ENCODE assay signal across 42 cellular contexts in genomic region chr14:90050271-90050670, GRCh38. TPM values are rescaled to one million over a fixed set of nuclear protein-coding genes. Genes with fewer than 3 reads are reported as not detected.
"Had no signal": no experiment of that assay in that cellular context is flagged by ENCODE, and none has a peak within 500 bp of the region (broad histone marks: within the 10 kb centered on the region; RNA-seq: fewer than 3 reads in every experiment).

No MANE protein-coding gene starts in this region.

- H3K4me1 Mint-ChIP-seq: activated B cell treated with CpG ODN at 0.5 μM for 24 hours; activated CD4-positive, alpha-beta memory T cell treated with anti-CD3 and anti-CD28 coated beads, Interleukin-2, amount 10 ng/mL, durations not matched to agents 7 days and 5 days; activated CD4-positive, alpha-beta T cell treated with anti-CD3 and anti-CD28 coated beads, Interleukin-2, amount 10 ng/mL, durations not matched to agents 7 days and 5 days; activated CD8-positive, alpha-beta memory T cell treated with anti-CD3 and anti-CD28 coated beads, Interleukin-2, amount 10 ng/mL, durations not matched to agents 7 days and 5 days; activated naive CD8-positive, alpha-beta T cell treated with anti-CD3 and anti-CD28 coated beads for 36 hours; activated T-helper 17 cell treated with anti-CD3 and anti-CD28 coated beads, Interleukin-2, amount 50 U/mL, for 72 hours; central memory CD8-positive, alpha-beta T cell had no signal

- H3K27me3 ChIP-seq: body of pancreas, brain microvascular endothelial cell had no signal

- ATAC-seq: activated CD4-positive, alpha-beta T cell treated with anti-CD3 and anti-CD28 coated beads for 36 hours; activated CD8-positive, alpha-beta memory T cell treated with anti-CD3 and anti-CD28 coated beads, Interleukin-2, amount 10 ng/mL, durations not matched to agents 7 days and 5 days; activated CD8-positive, alpha-beta T cell treated with anti-CD3 and anti-CD28 coated beads, Interleukin-2, amount 10 ng/mL, durations not matched to agents 7 days and 5 days; activated naive CD4-positive, alpha-beta T cell treated with anti-CD3 and anti-CD28 coated beads, Interleukin-2, amount 50 U/mL, for 72 hours; activated T-cell treated with anti-CD3 and anti-CD28 coated beads, Interleukin-2, amount 50 U/mL, for 4 hours; activated T-cell treated with anti-CD3 and anti-CD28 coated beads, Interleukin-2, amount 50 U/mL, for 72 hours; activated T-helper 17 cell treated with anti-CD3 and anti-CD28 coated beads, Interleukin-2, amount 50 U/mL, for 72 hours; body of pancreas had no signal

- FAIRE-seq: astrocyte, TTC549 had no signal

- H3K9me3 ChIP-seq: adrenal gland, body of pancreas, breast epithelium had no signal

- H3K4me3 ChIP-seq: adrenal gland, body of pancreas, breast epithelium, cardiac muscle cell had no signal

- H3K27ac Mint-ChIP-seq: activated B cell treated with CpG ODN at 0.5 μM for 24 hours; activated CD4-positive, alpha-beta memory T cell treated with anti-CD3 and anti-CD28 coated beads, Interleukin-2, amount 10 ng/mL, durations not matched to agents 7 days and 5 days; activated CD4-positive, alpha-beta T cell treated with anti-CD3 and anti-CD28 coated beads for 36 hours; activated CD4-positive, alpha-beta T cell treated with anti-CD3 and anti-CD28 coated beads, Interleukin-2, amount 10 ng/mL, durations not matched to agents 7 days and 5 days; activated CD8-positive, alpha-beta memory T cell treated with anti-CD3 and anti-CD28 coated beads, Interleukin-2, amount 10 ng/mL, durations not matched to agents 7 days and 5 days; activated CD8-positive, alpha-beta T cell treated with anti-CD3 and anti-CD28 coated beads, Interleukin-2, amount 10 ng/mL, durations not matched to agents 7 days and 5 days; activated naive CD4-positive, alpha-beta T cell treated with anti-CD3 and anti-CD28 coated beads for 36 hours; activated naive CD4-positive, alpha-beta T cell treated with anti-CD3 and anti-CD28 coated beads, Interleukin-2, amount 50 U/mL, for 72 hours; activated naive CD8-positive, alpha-beta T cell treated with anti-CD3 and anti-CD28 coated beads for 36 hours; activated T-cell treated with anti-CD3 and anti-CD28 coated beads, Interleukin-2, amount 50 U/mL, for 72 hours; activated T-helper 1 cell treated with anti-CD3 and anti-CD28 coated beads, Interleukin-12 subunit alpha, Interleukin-12 subunit beta, Interleukin-2, Interleukin-4 antibody, amounts not matched to agents 30 ng/mL and 10 ng/mL and 1 ng/mL, durations not matched to agents 14 hours and 24 hours and 36 hours; activated T-helper 17 cell treated with anti-CD3 and anti-CD28 coated beads, Interleukin-2, amount 50 U/mL, for 72 hours; T-helper 1 cell treated with Interleukin-12 subunit alpha and Interleukin-12 subunit beta and Interleukin-4 antibody, amounts not matched to agents 30 μg/mL and 1 μg/mL, for 36 hours; T-helper 2 cell treated with Interferon-gamma antibody and Interleukin-4, amounts not matched to agents 5 μg/mL and 100 μg/mL, for 36 hours had no signal

- H3K9me3 Mint-ChIP-seq: activated B cell treated with CpG ODN at 0.5 μM for 24 hours; activated CD4-positive, alpha-beta memory T cell treated with anti-CD3 and anti-CD28 coated beads, Interleukin-2, amount 10 ng/mL, durations not matched to agents 7 days and 5 days; activated CD4-positive, alpha-beta T cell treated with anti-CD3 and anti-CD28 coated beads, Interleukin-2, amount 10 ng/mL, durations not matched to agents 7 days and 5 days; activated naive CD4-positive, alpha-beta T cell treated with anti-CD3 and anti-CD28 coated beads for 36 hours; activated naive CD4-positive, alpha-beta T cell treated with anti-CD3 and anti-CD28 coated beads, Interleukin-2, amount 50 U/mL, for 72 hours; activated T-cell treated with anti-CD3 and anti-CD28 coated beads, Interleukin-2, amount 50 U/mL, for 4 hours; activated T-cell treated with anti-CD3 and anti-CD28 coated beads, Interleukin-2, amount 50 U/mL, for 72 hours; activated T-helper 1 cell treated with anti-CD3 and anti-CD28 coated beads, Interleukin-12 subunit alpha, Interleukin-12 subunit beta, Interleukin-2, Interleukin-4 antibody, amounts not matched to agents 30 ng/mL and 10 ng/mL and 1 ng/mL, durations not matched to agents 14 hours and 24 hours and 36 hours; activated T-helper 17 cell treated with anti-CD3 and anti-CD28 coated beads, Interleukin-2, amount 50 U/mL, for 72 hours; central memory CD8-positive, alpha-beta T cell; T-helper 1 cell treated with Interleukin-12 subunit alpha and Interleukin-12 subunit beta and Interleukin-4 antibody, amounts not matched to agents 30 μg/mL and 1 μg/mL, for 36 hours; T-helper 2 cell treated with Interferon-gamma antibody and Interleukin-4, amounts not matched to agents 5 μg/mL and 100 μg/mL, for 36 hours had no signal

- DNase-seq: activated B cell treated with CpG ODN at 0.5 μM for 24 hours; activated CD4-positive, alpha-beta memory T cell treated with anti-CD3 and anti-CD28 coated beads, Interleukin-2, amount 10 ng/mL, durations not matched to agents 7 days and 5 days; activated CD4-positive, alpha-beta T cell treated with anti-CD3 and anti-CD28 coated beads for 36 hours; activated CD4-positive, alpha-beta T cell treated with anti-CD3 and anti-CD28 coated beads for 48 hours; activated CD4-positive, alpha-beta T cell treated with anti-CD3 and anti-CD28 coated beads, Interleukin-2, amount 10 ng/mL, durations not matched to agents 7 days and 5 days; activated CD4-positive, alpha-beta T cell treated with anti-CD3 and anti-CD28 coated beads, Interleukin-2, amount 50 U/mL, for 48 hours; activated CD4-positive, CD25-positive, alpha-beta regulatory T cell treated with anti-CD3 and anti-CD28 coated beads, Interleukin-2, amount 50 U/mL, for 72 hours; activated CD8-positive, alpha-beta memory T cell treated with anti-CD3 and anti-CD28 coated beads for 24 hours; activated CD8-positive, alpha-beta memory T cell treated with anti-CD3 and anti-CD28 coated beads, Interleukin-2, amount 10 ng/mL, durations not matched to agents 7 days and 5 days; activated CD8-positive, alpha-beta T cell treated with anti-CD3 and anti-CD28 coated beads, Interleukin-2, amount 10 ng/mL, durations not matched to agents 7 days and 5 days; activated effector memory CD4-positive, alpha-beta T cell treated with anti-CD3 and anti-CD28 coated beads, Interleukin-2, amount 50 U/mL, for 16 hours; activated gamma-delta T cell treated with Interleukin-2 at 50 U/mL for 16 hours; activated naive CD4-positive, alpha-beta T cell; activated naive CD4-positive, alpha-beta T cell treated with anti-CD3 and anti-CD28 coated beads for 36 hours; activated naive CD4-positive, alpha-beta T cell treated with anti-CD3 and anti-CD28 coated beads, Interleukin-2, amount 50 U/mL, for 16 hours; activated naive CD8-positive, alpha-beta T cell treated with anti-CD3 and anti-CD28 coated beads for 36 hours; activated T-cell treated with anti-CD3 and anti-CD28 coated beads for 4 hours; activated T-cell treated with anti-CD3 and anti-CD28 coated beads, Interleukin-2, amount 50 U/mL, for 1 hour; activated T-cell treated with anti-CD3 and anti-CD28 coated beads, Interleukin-2, amount 50 U/mL, for 4 hours; activated T-cell treated with anti-CD3 and anti-CD28 coated beads, Interleukin-2, amount 50 U/mL, for 72 hours; adrenal gland; amniotic stem cell; aorta; body of pancreas; brain microvascular endothelial cell; caudate nucleus; cerebellar nuclear complex; SW 1271; T-helper 1 cell; T-helper 2 cell; T-helper 9 cell had no signal

- H3K27ac ChIP-seq: adrenal gland, body of pancreas, brain microvascular endothelial cell, breast epithelium, cardiac muscle cell, VCaP had no signal

- H3K36me3 ChIP-seq: adrenal gland, breast epithelium, cardiac muscle cell had no signal

- H3K4me3 Mint-ChIP-seq: activated B cell treated with CpG ODN at 0.5 μM for 24 hours; activated CD4-positive, alpha-beta memory T cell treated with anti-CD3 and anti-CD28 coated beads, Interleukin-2, amount 10 ng/mL, durations not matched to agents 7 days and 5 days; activated CD4-positive, alpha-beta T cell treated with anti-CD3 and anti-CD28 coated beads for 36 hours; activated CD4-positive, alpha-beta T cell treated with anti-CD3 and anti-CD28 coated beads, Interleukin-2, amount 10 ng/mL, durations not matched to agents 7 days and 5 days; activated CD8-positive, alpha-beta memory T cell treated with anti-CD3 and anti-CD28 coated beads, Interleukin-2, amount 10 ng/mL, durations not matched to agents 7 days and 5 days; activated CD8-positive, alpha-beta T cell treated with anti-CD3 and anti-CD28 coated beads, Interleukin-2, amount 10 ng/mL, durations not matched to agents 7 days and 5 days; activated naive CD4-positive, alpha-beta T cell treated with anti-CD3 and anti-CD28 coated beads for 36 hours; activated naive CD8-positive, alpha-beta T cell treated with anti-CD3 and anti-CD28 coated beads for 36 hours; activated T-cell treated with anti-CD3 and anti-CD28 coated beads, Interleukin-2, amount 50 U/mL, for 4 hours; activated T-cell treated with anti-CD3 and anti-CD28 coated beads, Interleukin-2, amount 50 U/mL, for 72 hours; activated T-helper 1 cell treated with anti-CD3 and anti-CD28 coated beads, Interleukin-12 subunit alpha, Interleukin-12 subunit beta, Interleukin-2, Interleukin-4 antibody, amounts not matched to agents 30 ng/mL and 10 ng/mL and 1 ng/mL, durations not matched to agents 14 hours and 24 hours and 36 hours; activated T-helper 17 cell treated with anti-CD3 and anti-CD28 coated beads, Interleukin-2, amount 50 U/mL, for 72 hours; central memory CD8-positive, alpha-beta T cell; T-helper 1 cell treated with Interleukin-12 subunit alpha and Interleukin-12 subunit beta and Interleukin-4 antibody, amounts not matched to agents 30 μg/mL and 1 μg/mL, for 36 hours; T-helper 2 cell treated with Interferon-gamma antibody and Interleukin-4, amounts not matched to agents 5 μg/mL and 100 μg/mL, for 36 hours had no signal

- H3K4me1 ChIP-seq: adrenal gland, body of pancreas, breast epithelium had no signal

RNA-seq across cellular contexts. Expression of gene KCNK13, which starts 11.5 kb away (rescaled TPM):
- total RNA-seq: activated B cell treated with CpG ODN at 0.5 μM for 24 hours; activated CD4-positive, alpha-beta T cell treated with anti-CD3 and anti-CD28 coated beads for 36 hours; activated CD4-positive, alpha-beta T cell treated with anti-CD3 and anti-CD28 coated beads, Interleukin-2, amount 10 ng/mL, durations not matched to agents 7 days and 5 days; activated naive CD4-positive, alpha-beta T cell treated with anti-CD3 and anti-CD28 coated beads for 36 hours; activated naive CD4-positive, alpha-beta T cell treated with anti-CD3 and anti-CD28 coated beads, Interleukin-2, amount 50 U/mL, for 72 hours; activated naive CD8-positive, alpha-beta T cell treated with anti-CD3 and anti-CD28 coated beads for 36 hours; activated T-cell treated with anti-CD3 and anti-CD28 coated beads, Interleukin-2, amount 50 U/mL, for 4 hours; activated T-cell treated with anti-CD3 and anti-CD28 coated beads, Interleukin-2, amount 50 U/mL, for 72 hours; activated T-helper 1 cell treated with anti-CD3 and anti-CD28 coated beads, Interleukin-12 subunit alpha, Interleukin-12 subunit beta, Interleukin-2, Interleukin-4 antibody, amounts not matched to agents 30 ng/mL and 10 ng/mL and 1 ng/mL, durations not matched to agents 14 hours and 24 hours and 36 hours had no signal
